ENCODE assay signal across 22 cellular contexts in the genomic region with DNA sequence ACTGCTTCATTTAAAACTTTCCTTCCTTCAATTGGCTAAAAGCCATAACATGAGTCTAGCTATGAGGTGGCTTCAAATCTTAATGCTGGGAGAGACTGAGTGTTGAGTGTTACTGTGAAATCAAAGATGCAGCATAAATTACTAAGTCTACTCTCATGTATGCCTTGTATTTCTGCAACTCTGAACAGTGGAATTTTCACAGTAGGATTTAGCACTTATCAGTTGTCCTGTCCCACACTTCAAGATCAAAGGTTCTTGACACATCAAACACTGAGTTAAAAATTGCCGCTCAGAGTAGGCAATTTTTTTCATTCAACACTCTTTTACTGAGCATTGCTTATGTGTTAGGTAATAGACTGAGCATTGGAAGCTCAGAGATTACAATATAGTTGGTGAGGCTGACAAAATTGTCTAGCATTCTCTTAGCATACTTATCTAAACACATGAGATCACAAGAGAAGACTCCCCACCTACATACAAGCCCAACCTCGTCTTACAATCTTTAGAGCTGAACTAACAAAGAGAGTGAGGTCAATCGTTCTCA. TPM values are rescaled to one million over a fixed set of nuclear protein-coding genes. Genes with fewer than 3 reads are reported as not detected.
A peak's percentile ranks its signal among the peaks of the same experiment; 100 is the strongest.
DNase-seq lines count a peak whose midpoint lies in the region; ATAC-seq, FAIRE-seq and TF ChIP-seq lines count a peak whose summit lies in the region.
"Had no signal": no experiment of that assay in that cellular context is flagged by ENCODE, and none has a peak within 500 bp of the region (broad histone marks: within the 10 kb centered on the region; RNA-seq: fewer than 3 reads in every experiment).

No MANE protein-coding gene starts in this region.

- H3K4me1 ChIP-seq in right atrium auricular region: no peaks in the 10 kb centered on the region
- peaks cover 0 to 5% of the 10 kb centered on the region in 2 experiments; a peak in 1 of 5 replicates for H3K4me1 ChIP-seq in K562 (replicated peaks in 1 of 2; ENCODE audit: control insufficient read depth in 2 of 2, insufficient read depth in 2 of 2, low read length in 2 of 2)
- no peaks in the 10 kb centered on the region for H3K4me1 ChIP-seq in urinary bladder (ENCODE audit: insufficient read depth)
- H3K4me1 ChIP-seq: HAP-1 had no signal

- no peaks in the 10 kb centered on the region for H3K27me3 ChIP-seq in right atrium auricular region
- H3K27me3 ChIP-seq in K562 (ENCODE audit: control insufficient read depth in 2 of 2, insufficient read depth in 2 of 2, low read length in 2 of 2): no peaks in the 10 kb centered on the region

- TF ChIP-seq EP300 in K562 (IDR thresholded peaks at IDR 0.05; ENCODE audit: low read length): no peak

- FAIRE-seq in K562 (lab: Jason Lieb, UNC) (peak; percentile 26), urothelium cell line (lab: Jason Lieb, UNC) (no peak)
- FAIRE-seq: islet of Langerhans, TTC549 had no signal

- no peak overlapping the region for H3K4me2 ChIP-seq in K562 (ENCODE audit: insufficient read depth, low read length)
- H3K4me2 ChIP-seq: KMS-11 had no signal

- CTCF ChIA-PET in K562 (lab: Yijun Ruan, JAX; ENCODE audit: low intra/inter-chr PET ratio): no interaction called here

- intact Hi-C loops in Right ventricle myocardium superior (cut with DNase I): no loop called here
- intact Hi-C loops in K562 (cut with micrococcal nuclease): loop anchor here (5.0 kb wide), 1 partner anchor 97 kb away; no protein-coding TSS in a partner anchor

- H3K9me1 ChIP-seq in K562 (ENCODE audit: control insufficient read depth, insufficient read depth, low read length): no peaks in the 10 kb centered on the region

- no peak for TF ChIP-seq POLR2A in K562 (conservative IDR thresholded peaks at IDR 0.05)

- ATAC-seq in Right ventricle myocardium superior (ENCODE audit: poor library complexity): peak; percentile 15
- no peak for ATAC-seq in K562
- no peak for ATAC-seq in GM18868 (IDR thresholded peaks at IDR 0.05; ENCODE audit: unreplicated experiment)
- ATAC-seq: activated CD8-positive, alpha-beta T cell treated with anti-CD3 and anti-CD28 coated beads for 36 hours had no signal

- H3K9me3 ChIP-seq in right atrium auricular region (no peaks in the 10 kb centered on the region), K562 (replicated peaks; ENCODE audit: control insufficient read depth, insufficient read depth, low read depth, low read length) (no peaks in the 10 kb centered on the region)
- H3K9me3 ChIP-seq: HAP-1 had no signal

- peak overlapping the region; percentile 42; the same call in 1 of the 2 replicates for H2AFZ ChIP-seq in K562 (ENCODE audit: low read depth, low read length)

- TF ChIP-seq CTCF in right atrium auricular region (IDR thresholded peaks at IDR 0.05) (no peak), K562 (IDR thresholded peaks at IDR 0.05 in 2 of 3, conservative IDR thresholded peaks at IDR 0.05 in 1 of 3; ENCODE audit: insufficient read depth in 2 of 3, low read depth in 1 of 3, low read length in 3 of 3) (no peak)

- no peaks in the 10 kb centered on the region for H3K79me2 ChIP-seq in K562 (ENCODE audit: control insufficient read depth, insufficient read depth, low read length)

- no peaks in the 10 kb centered on the region for H4K20me1 ChIP-seq in K562 (replicated peaks; ENCODE audit: control insufficient read depth, insufficient read depth, low read length)

- no peak for TF ChIP-seq RAD21 in K562 (CRISPR knock-in tag; conservative IDR thresholded peaks at IDR 0.05 in 1 of 2, IDR thresholded peaks at IDR 0.05 in 1 of 2)

- H3K36me3 ChIP-seq in right atrium auricular region: no peaks in the 10 kb centered on the region
- H3K36me3 ChIP-seq in K562 (ENCODE audit: control insufficient read depth, insufficient read depth, low read length): no peaks in the 10 kb centered on the region
- no peaks in the 10 kb centered on the region for H3K36me3 ChIP-seq in urinary bladder (ENCODE audit: insufficient read depth)
- H3K36me3 ChIP-seq: HAP-1 had no signal

- H3K4me3 ChIP-seq in right atrium auricular region (no peak overlapping the region), K562 (no peak overlapping the region), urinary bladder (ENCODE audit: low read depth, low read length) (no peak overlapping the region)
- H3K4me3 ChIP-seq: HAP-1, SK-N-MC had no signal

- no peak overlapping the region for H3K9ac ChIP-seq in K562 (ENCODE audit: insufficient read depth in 1 of 2, low read depth in 2 of 2, low read length in 2 of 2)
- H3K9ac ChIP-seq: KMS-11 had no signal

- WGBS in K562 (ENCODE audit: insufficient coverage, low coverage, missing lambda C conversion rate): 5% methylated on average over 3 of the region's 3 CpGs
- 34% methylated on average over 3 of the region's 3 CpGs for WGBS in urinary bladder

- no TSS peak for BruUV-seq in K562 (replicated peaks; lab: Mats Ljungman, UMichigan)

- in situ Hi-C loops in K562 (cut with MboI): no loop called here

- DNase-seq in Right ventricle myocardium superior (no peak), right atrium auricular region (ENCODE audit: low spot score) (no peak), K562 (ENCODE audit: extremely low read depth in 1 of 4, low spot score in 3 of 4) (no peak), kidney tubule cell (ENCODE audit: low spot score) (peak; percentile 66), urothelium cell line (ENCODE audit: low spot score) (no peak), SIG-M5 treated with dmso at 0.1 percent for 504 hours (lab: John Stamatoyannopoulos, UW; ENCODE audit: unreplicated experiment) (no peak)
- DNase-seq: activated CD8-positive, alpha-beta T cell treated with anti-CD3 and anti-CD28 coated beads for 36 hours; CD4-positive, alpha-beta T cell; effector memory CD4-positive, alpha-beta T cell; NCI-H1417; NCI-H446 treated with DMSO at 0.1 percent for 48 hours; stimulated activated CD4-positive, alpha-beta T cell treated with anti-CD3 and anti-CD28 coated beads, Interleukin-15, amount 100 ng/mL, for 24 hours had no signal

- POLR2A ChIA-PET in K562 (lab: Yijun Ruan, JAX): interaction anchor here (0.6 to 0.8 kb wide), 2 partner anchors 9 to 769 kb away, joined by 3 to 4 read pairs; no protein-coding TSS in a partner anchor

- H3K27ac ChIP-seq in right atrium auricular region: no peak overlapping the region
- no peak overlapping the region for H3K27ac ChIP-seq in K562 (ENCODE audit: extremely low read depth, low read depth, low read length)
- peak overlapping the region; percentile 56 for H3K27ac ChIP-seq in urinary bladder (ENCODE audit: low read depth)
- H3K27ac ChIP-seq: KMS-11, SK-N-MC had no signal

RNA-seq across cellular contexts. Expression of a gene that starts 56.4 kb away (rescaled TPM):
- total RNA-seq in Right ventricle myocardium superior: 3.3 TPM
- total RNA-seq in right atrium auricular region: 10 to 100 TPM in 1 of 2 donors, 1 to 10 TPM in 1; 2.0 to 11.3 TPM
- total RNA-seq in K562 (2011; cell fraction: chromatin; rRNA removed; ENCODE audit: low replicate concordance): not detected in 2 replicates
- not detected in 2 replicates for total RNA-seq in K562 (2011; cell fraction: nucleolus; rRNA removed)
- not detected in 2 replicates for total RNA-seq in K562 (2011; cell fraction: nucleoplasm; rRNA removed)
- total RNA-seq in K562 (2014; rRNA removed): 0.08 TPM in 1 of 2 replicates, not detected in the other
- total RNA-seq in K562 (2014; rRNA removed; fragmentation: Illumina TruSeq; extraction: Trizol): 0.26 TPM in 1 of 2 replicates, not detected in the other
- total RNA-seq in K562 (2015; rRNA removed; fragmentation: Illumina TruSeq; extraction: Trizol): 0.19 and 0.33 TPM in 2 replicates
- not detected in 2 replicates for total RNA-seq in K562 (2021)
- polyA plus RNA-seq in K562 (2011; rRNA removed): 0.13 and 0.19 TPM in 2 replicates
- polyA plus RNA-seq in K562 (2011; cell fraction: cytosol; rRNA removed): 0.04 and 0.09 TPM in 2 replicates
- polyA plus RNA-seq in K562 (2011; cell fraction: nucleus; rRNA removed): 0.18 TPM in 1 of 2 replicates, not detected in the other
- polyA plus RNA-seq in K562 (2012): 0.43 and 0.48 TPM in 2 replicates
- polyA plus RNA-seq in K562 (2014; fragmentation: Illumina TruSeq; extraction: Trizol): 0.12 TPM in 2 replicates
- under 1 TPM; 0.20 to 0.35 TPM for polyA plus RNA-seq in K562 (2014; fragmentation: Nextera tagmentation; extraction: Ambion mirVana)
- 0.09 TPM in 1 of 2 replicates, not detected in the other for polyA plus RNA-seq in K562 (2014; rRNA removed)
- 0.35 TPM in 1 of 2 replicates, not detected in the other for polyA minus RNA-seq in K562 (2011; rRNA and poly(A)+ RNA removed)
- not detected in 2 replicates for polyA minus RNA-seq in K562 (2011; cell fraction: cytosol; rRNA and poly(A)+ RNA removed)
- polyA minus RNA-seq in K562 (2011; cell fraction: nucleus; rRNA and poly(A)+ RNA removed): not detected in 2 replicates
- total RNA-seq in urinary bladder: 1.6 TPM
- polyA plus RNA-seq in urinary bladder: 8.5 TPM
- total RNA-seq: A172; activated CD8-positive, alpha-beta T cell treated with anti-CD3 and anti-CD28 coated beads for 36 hours; CD4-positive, alpha-beta T cell; glomerular endothelial cell had no signal

RNA-seq across cellular contexts. Expression of a gene that starts 56.4 kb away (rescaled TPM):
- total RNA-seq in Right ventricle myocardium superior (0.89 TPM), right atrium auricular region (1 to 10 TPM in 1 of 2 donors, under 1 TPM in 1; 0.63 to 4.8 TPM), K562 (2014; rRNA removed) (not detected in 2 replicates), K562 (2014; rRNA removed; fragmentation: Illumina TruSeq; extraction: Trizol) (not detected in 2 replicates), K562 (2015; rRNA removed; fragmentation: Illumina TruSeq; extraction: Trizol) (0.11 TPM in 1 of 2 replicates, not detected in the other), K562 (2021) (0.13 TPM in 1 of 2 replicates, not detected in the other), urinary bladder (0.74 TPM)
- not detected in 2 replicates for total RNA-seq in K562 (2011; cell fraction: chromatin; rRNA removed; ENCODE audit: low replicate concordance)
- not detected in 2 replicates for total RNA-seq in K562 (2011; cell fraction: nucleolus; rRNA removed)
- not detected in 2 replicates for total RNA-seq in K562 (2011; cell fraction: nucleoplasm; rRNA removed)
- polyA plus RNA-seq in K562 (2011; rRNA removed) (not detected in 2 replicates), K562 (2014; fragmentation: Illumina TruSeq; extraction: Trizol) (not detected in 2 replicates), K562 (2014; fragmentation: Nextera tagmentation; extraction: Ambion mirVana) (under 1 TPM in 1 of 2 experiments, not detected in 1; 0.11 TPM), K562 (2014; rRNA removed) (not detected in 2 replicates), urinary bladder (5.0 TPM)
- not detected in 2 replicates for polyA plus RNA-seq in K562 (2011; cell fraction: cytosol; rRNA removed)
- not detected in 2 replicates for polyA plus RNA-seq in K562 (2011; cell fraction: nucleus; rRNA removed)
- not detected in 2 replicates for polyA plus RNA-seq in K562 (2012)
- not detected in 2 replicates for polyA minus RNA-seq in K562 (2011; rRNA and poly(A)+ RNA removed)
- polyA minus RNA-seq in K562 (2011; cell fraction: cytosol; rRNA and poly(A)+ RNA removed): not detected in 2 replicates
- not detected in 2 replicates for polyA minus RNA-seq in K562 (2011; cell fraction: nucleus; rRNA and poly(A)+ RNA removed)
- total RNA-seq: A172; activated CD8-positive, alpha-beta T cell treated with anti-CD3 and anti-CD28 coated beads for 36 hours; activated T-helper 1 cell treated with anti-CD3 and anti-CD28 coated beads, Interleukin-12 subunit alpha, Interleukin-12 subunit beta, Interleukin-2, Interleukin-4 antibody, amounts not matched to agents 30 ng/mL and 10 ng/mL and 1 ng/mL, durations not matched to agents 14 hours and 24 hours and 36 hours; CD4-positive, alpha-beta T cell; glomerular endothelial cell had no signal

RNA-seq across cellular contexts. Expression of a gene that starts 59.8 kb away (rescaled TPM):
- total RNA-seq in Right ventricle myocardium superior (97.2 TPM), right atrium auricular region (10 to 100 TPM; 62.1 to 72.8 TPM), K562 (2014; rRNA removed) (13.4 and 19.0 TPM in 2 replicates), K562 (2014; rRNA removed; fragmentation: Illumina TruSeq; extraction: Trizol) (32.5 and 40.1 TPM in 2 replicates), K562 (2015; rRNA removed; fragmentation: Illumina TruSeq; extraction: Trizol) (19.4 and 24.5 TPM in 2 replicates), K562 (2021) (57.6 and 60.7 TPM in 2 replicates), urinary bladder (89.8 TPM)
- total RNA-seq in K562 (2011; cell fraction: chromatin; rRNA removed; ENCODE audit: low replicate concordance): 4.2 and 14.3 TPM in 2 replicates
- 2.2 and 3.4 TPM in 2 replicates for total RNA-seq in K562 (2011; cell fraction: nucleolus; rRNA removed)
- 7.9 and 18.7 TPM in 2 replicates for total RNA-seq in K562 (2011; cell fraction: nucleoplasm; rRNA removed)
- polyA plus RNA-seq in K562 (2011; rRNA removed) (49.0 and 77.3 TPM in 2 replicates), K562 (2014; fragmentation: Illumina TruSeq; extraction: Trizol) (68.8 and 86.2 TPM in 2 replicates), K562 (2014; fragmentation: Nextera tagmentation; extraction: Ambion mirVana) (10 to 100 TPM; 21.3 to 28.9 TPM), K562 (2014; rRNA removed) (45.9 and 48.2 TPM in 2 replicates), urinary bladder (199 TPM)
- polyA plus RNA-seq in K562 (2011; cell fraction: cytosol; rRNA removed): 11.3 and 24.6 TPM in 2 replicates
- polyA plus RNA-seq in K562 (2011; cell fraction: nucleus; rRNA removed): 6.6 and 11.5 TPM in 2 replicates
- 68.6 and 95.0 TPM in 2 replicates for polyA plus RNA-seq in K562 (2012)
- 49.7 and 52.8 TPM in 2 replicates for polyA minus RNA-seq in K562 (2011; rRNA and poly(A)+ RNA removed)
- 20.3 and 24.0 TPM in 2 replicates for polyA minus RNA-seq in K562 (2011; cell fraction: cytosol; rRNA and poly(A)+ RNA removed)
- 4.7 and 9.1 TPM in 2 replicates for polyA minus RNA-seq in K562 (2011; cell fraction: nucleus; rRNA and poly(A)+ RNA removed)
